In genomic region chr7:98280791-98281756, GRCh38 we compare ENCODE assay signal across 8 cellular contexts. TPM values are rescaled to one million over a fixed set of nuclear protein-coding genes. Genes with fewer than 3 reads are reported as not detected.
DNase-seq lines count a peak whose midpoint lies in the region; FAIRE-seq and TF ChIP-seq lines count a peak whose summit lies in the region.

BRI3 (plus strand) TSS chr7:98281686; CDS start chr7:98281796, 110 bp downstream.

- H3K4me3 ChIP-seq in MG63 (peak within 1 kb of the TSS; percentile 69), SJSA1 (peak within 1 kb of the TSS; percentile 85), neutrophil (ENCODE audit: low read depth in 1 of 2, low read length in 1 of 2) (peak within 1 kb of the TSS; percentile 76 to 95)

- peak; percentile 78 for TF ChIP-seq CTCF in neutrophil (IDR thresholded peaks at IDR 0.05)

- no peak for FAIRE-seq in frontal cortex (lab: Jason Lieb, UNC)

- H3K4me1 ChIP-seq in SJSA1 (replicated peaks) (peaks cover 46% of the 10 kb centered on the region), neutrophil (ENCODE audit: control insufficient read depth in 1 of 2, insufficient read depth in 1 of 2, low read depth in 1 of 2, low read length in 1 of 2) (peaks cover 62 to 78% of the 10 kb centered on the region in 2 experiments)

- H3K27ac ChIP-seq in SJSA1 (peak within 1 kb of the TSS; percentile 59), neutrophil (peak within 1 kb of the TSS; percentile 98), substantia nigra (ENCODE audit: low read depth, low read length, poor library complexity, severe bottlenecking) (peak within 1 kb of the TSS; percentile 85)

- H3K36me3 ChIP-seq in MG63 (no peaks in the 10 kb centered on the region; the same call in 1 of the 2 replicates), SJSA1 (peaks cover 41% of the 10 kb centered on the region), neutrophil (no peaks in the 10 kb centered on the region)

- peak; percentile 90 for DNase-seq in EL
- DNase-seq in GOT3 (lab: John Stamatoyannopoulos, UW): peak; percentile 40
- peak; percentile 85 for DNase-seq in MG63
- peak; percentile 34 to 88 for DNase-seq in SJSA1 (ENCODE audit: low read depth in 1 of 2, low spot score in 2 of 2)
- peak; percentile 74 to 98 (median 86) for DNase-seq in activated naive CD4-positive, alpha-beta T cell (lab: John Stamatoyannopoulos, UW)
- peak; percentile 96 to 97 for DNase-seq in frontal cortex (ENCODE audit: low spot score in 2 of 2)
- DNase-seq in substantia nigra (lab: John Stamatoyannopoulos, UW): peak; percentile 45 to 96 (median 87)

- no peaks in the 10 kb centered on the region for H3K9me3 ChIP-seq in MG63
- no peaks in the 10 kb centered on the region for H3K9me3 ChIP-seq in SJSA1 (replicated peaks)
- H3K9me3 ChIP-seq in neutrophil: no peaks in the 10 kb centered on the region

- no peaks in the 10 kb centered on the region for H3K27me3 ChIP-seq in MG63
- no peaks in the 10 kb centered on the region for H3K27me3 ChIP-seq in SJSA1 (replicated peaks)
- H3K27me3 ChIP-seq in neutrophil: no peaks in the 10 kb centered on the region

RNA-seq across cellular contexts. Expression of gene BRI3, which starts in this region (rescaled TPM):
- total RNA-seq in MG63 (2014; rRNA removed; shearing (Covaris generic); ENCODE audit: low replicate concordance): 12.5 and 37.3 TPM in 2 replicates
- 19.3 and 30.2 TPM in 2 replicates for total RNA-seq in SJSA1 (2014; rRNA removed; shearing (Covaris generic))
- total RNA-seq in frontal cortex: 15.9 TPM

Comparison
In these comparisons a context has a peak if more than half of its experiments do, and no peak if none do; other contexts are left out.
1. Peak in every context shown above with its lines: DNase-seq, H3K4me3 ChIP-seq and H3K27ac ChIP-seq.
2. DNase-seq: peak in every context shown above with its lines; median percentile 96 in frontal cortex; 90 in EL; 87 in substantia nigra; 86 in activated naive CD4-positive, alpha-beta T cell; 85 in MG63; 61 in SJSA1; 40 in GOT3.